Comparison of ENCODE assay signal across 12 cellular contexts in the genomic region with DNA sequence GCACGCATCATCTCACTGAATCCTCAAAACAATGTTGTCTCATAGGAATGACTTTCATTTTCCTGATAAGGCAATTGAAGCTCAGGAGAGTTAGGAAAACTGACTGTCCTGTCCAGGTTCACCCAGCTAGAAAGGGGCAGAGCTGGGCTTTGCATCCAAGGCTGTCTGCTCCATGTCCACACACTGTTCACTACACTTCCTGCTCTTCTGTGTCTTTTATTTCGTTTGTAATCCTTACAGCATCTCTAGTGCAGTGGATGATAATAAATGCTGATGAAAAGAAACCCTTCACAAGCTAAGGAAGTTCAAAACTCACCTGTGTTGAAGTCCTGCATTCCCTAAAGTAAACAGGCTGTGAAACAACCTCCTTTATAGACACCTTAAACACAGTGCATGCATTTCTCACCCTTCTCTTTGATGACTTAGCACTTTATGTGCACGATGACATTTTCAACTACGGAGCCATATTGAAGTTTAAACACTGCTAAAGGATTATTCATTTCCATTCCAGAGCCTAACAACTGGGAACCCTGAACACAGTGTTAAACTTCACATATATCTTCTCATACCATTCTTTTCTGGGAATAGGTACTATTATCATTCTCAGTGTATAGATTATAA. TPM values are rescaled to one million over a fixed set of nuclear protein-coding genes. Genes with fewer than 3 reads are reported as not detected.
"Had no signal": no experiment of that assay in that cellular context is flagged by ENCODE, and none has a peak within 500 bp of the region (broad histone marks: within the 10 kb centered on the region; RNA-seq: fewer than 3 reads in every experiment).

No MANE protein-coding gene starts in this region.

- H3K4me2 ChIP-seq: GM23338 had no signal

- H2AFZ ChIP-seq: GM23248, GM23338 had no signal

- DNase-seq: GM23248, GOT3, H7, H9, HCEC 1CT, HFFc6 had no signal

- H3K9me3 ChIP-seq: HAP-1 had no signal

- FAIRE-seq: H1, H54 had no signal

- H3K9ac ChIP-seq: GM23248 had no signal

- ATAC-seq: GM23338, HCT116 had no signal

- H3K4me1 ChIP-seq: HAP-1 had no signal

- H3K4me3 ChIP-seq: GM23248, GM23338, HAP-1 had no signal

- H3K36me3 ChIP-seq: HAP-1 had no signal

- H3K27ac ChIP-seq: GM23248 had no signal

RNA-seq across cellular contexts. Expression of a gene that starts 31.0 kb away (rescaled TPM):
- total RNA-seq: GM23248, H4, H7, HFFc6 had no signal
- polyA plus RNA-seq: GM23248 had no signal
